1 cellular context compared by ENCODE assay signal in genomic region chr17:62804822-62805221, GRCh38.
TF ChIP-seq lines count a peak whose summit lies in the region.

No MANE protein-coding gene starts in this region.

TF ChIP-seq in A549, 52 proteins besides CTCF, POLR2A, EP300 and RAD21 (continued from another document):
- no peak for TF ChIP-seq PHF8 (IDR thresholded peaks at IDR 0.05; ENCODE audit: borderline replicate concordance, low read depth)
- TF ChIP-seq RARB (CRISPR knock-in tag; IDR thresholded peaks at IDR 0.05): no peak
- no peak for TF ChIP-seq HOXB13 (CRISPR knock-in tag; IDR thresholded peaks at IDR 0.05; ENCODE audit: low read depth)
- TF ChIP-seq TP53 (CRISPR knock-in tag; IDR thresholded peaks at IDR 0.05): no peak
- TF ChIP-seq E2F6 (IDR thresholded peaks at IDR 0.05; ENCODE audit: borderline replicate concordance, low read depth): peak; percentile 46; the same call in 1 of the 2 replicates
- TF ChIP-seq BHLHE40 (IDR thresholded peaks at IDR 0.05; ENCODE audit: low read depth, low read length): no peak
- no peak for TF ChIP-seq HEYL (CRISPR knock-in tag; IDR thresholded peaks at IDR 0.05)
- no peak for TF ChIP-seq PBX3 (IDR thresholded peaks at IDR 0.05)
- no peak for TF ChIP-seq ZC3H11A (IDR thresholded peaks at IDR 0.05)
- TF ChIP-seq ATOH8 (CRISPR knock-in tag; IDR thresholded peaks at IDR 0.05; ENCODE audit: low read depth): peak; percentile 85
- TF ChIP-seq JUN (IDR thresholded peaks at IDR 0.05): peak; percentile 82 to 83; a peak in 3 of 5 replicates
- TF ChIP-seq KDM1A (IDR thresholded peaks at IDR 0.05; ENCODE audit: low read depth): no peak
- peak; percentile 58 for TF ChIP-seq SMC3 (IDR thresholded peaks at IDR 0.05)
- no peak for TF ChIP-seq FOSB (CRISPR knock-in tag; IDR thresholded peaks at IDR 0.05)
- no peak for TF ChIP-seq MAZ (IDR thresholded peaks at IDR 0.05; ENCODE audit: borderline replicate concordance, low read depth, low read length)
- TF ChIP-seq REST (IDR thresholded peaks at IDR 0.05): no peak
- no peak for TF ChIP-seq SREBF2 (IDR thresholded peaks at IDR 0.05)
- peak; percentile 93 for TF ChIP-seq MAX (IDR thresholded peaks at IDR 0.05)
- no peak for TF ChIP-seq RFX5 (IDR thresholded peaks at IDR 0.05)
- TF ChIP-seq FOXS1 (CRISPR knock-in tag; IDR thresholded peaks at IDR 0.05): peak; percentile 85; the same call in 1 of the 2 replicates
- 0 out of 3 replicates have a peak, but pooled peaks have one; percentile 34 for TF ChIP-seq BCL3 (IDR thresholded peaks at IDR 0.05)
- TF ChIP-seq CBX2 (IDR thresholded peaks at IDR 0.05; ENCODE audit: borderline replicate concordance, low read depth): no peak
- TF ChIP-seq EHF (CRISPR knock-in tag; IDR thresholded peaks at IDR 0.05): no peak
- no peak for TF ChIP-seq EHMT2 (IDR thresholded peaks at IDR 0.05; ENCODE audit: low read depth)
- peak; percentile 93 for TF ChIP-seq JUNB (IDR thresholded peaks at IDR 0.05)
- TF ChIP-seq HES2 (IDR thresholded peaks at IDR 0.05): 0 out of 2 replicates have a peak, but pooled peaks have one; percentile 49
- no peak for TF ChIP-seq HDAC2 (IDR thresholded peaks at IDR 0.05)
- no peak for TF ChIP-seq HMGXB4 (CRISPR knock-in tag; IDR thresholded peaks at IDR 0.05; ENCODE audit: borderline replicate concordance)
- TF ChIP-seq ZFP36 (IDR thresholded peaks at IDR 0.05; ENCODE audit: borderline replicate concordance, partially characterized antibody): no peak
- TF ChIP-seq ZSCAN20 (CRISPR knock-in tag; IDR thresholded peaks at IDR 0.05): peak; percentile 58; the same call in 1 of the 2 replicates
